9 cellular contexts compared by ENCODE assay signal in genomic region chr19:7874857-7875393, GRCh38. TPM values are rescaled to one million over a fixed set of nuclear protein-coding genes. Genes with fewer than 3 reads are reported as not detected.
A peak's percentile ranks its signal among the peaks of the same experiment; 100 is the strongest.
DNase-seq lines count a peak whose midpoint lies in the region; ATAC-seq, FAIRE-seq and TF ChIP-seq lines count a peak whose summit lies in the region.
"Had no signal": no experiment of that assay in that cellular context is flagged by ENCODE, and none has a peak within 500 bp of the region (broad histone marks: within the 10 kb centered on the region; RNA-seq: fewer than 3 reads in every experiment).

No MANE protein-coding gene starts in this region.

- H3K9me3 ChIP-seq in HepG2 (ENCODE audit: low read length): no peaks in the 10 kb centered on the region
- H3K9me3 ChIP-seq in right lobe of liver: no peaks in the 10 kb centered on the region
- no peaks in the 10 kb centered on the region for H3K9me3 ChIP-seq in upper lobe of right lung
- H3K9me3 ChIP-seq in gastroesophageal sphincter: no peaks in the 10 kb centered on the region

- H3K9ac ChIP-seq in HepG2 (ENCODE audit: insufficient read depth, low read depth, low read length): no peak overlapping the region

- ATAC-seq in HepG2: no peak
- ATAC-seq in right lobe of liver: no peak
- ATAC-seq in WTC11: no peak
- no peak for ATAC-seq in upper lobe of right lung
- no peak for ATAC-seq in foreskin keratinocyte
- ATAC-seq in gastroesophageal sphincter: no peak

- no peak for FAIRE-seq in HepG2 (lab: Jason Lieb, UNC)
- FAIRE-seq: islet of Langerhans had no signal

- H3K27me3 Mint-ChIP-seq in WTC11 (ENCODE audit: low read depth): peaks cover 36% of the 10 kb centered on the region
- H3K27me3 Mint-ChIP-seq in immature natural killer cell (ENCODE audit: low read depth in 3 of 3): peaks cover 6 to 25% (median 10%) of the 10 kb centered on the region in 3 donors

- TF ChIP-seq RAD21 in HepG2 (CRISPR knock-in tag; IDR thresholded peaks at IDR 0.05): no peak

- CTCF ChIA-PET in HepG2 (lab: Yijun Ruan, JAX; ENCODE audit: low intra/inter-chr PET ratio, low total read pairs): no interaction called here
- CTCF ChIA-PET in WTC11 (lab: Charles Lee): interaction anchor here (0.6 to 3.4 kb wide), 12 partner anchors 9 to 307 kb away, joined by 3 to 19 read pairs (median 4); partner anchors contain the start of genes LRRC8E and MAP2K7

- peak overlapping the region; percentile 56 to 73 (median 59) for H3K4me3 ChIP-seq in HepG2 (replicated peaks in 1 of 3; ENCODE audit: insufficient read depth in 1 of 3, low read depth in 2 of 3, low read length in 3 of 3)
- H3K4me3 ChIP-seq in right lobe of liver: no peak overlapping the region
- H3K4me3 ChIP-seq in upper lobe of right lung: peak overlapping the region; percentile 42
- no peak overlapping the region for H3K4me3 ChIP-seq in gastroesophageal sphincter

- no peak overlapping the region for H3K27ac ChIP-seq in HepG2 (ENCODE audit: extremely low read length, insufficient read depth, low read length)
- H3K27ac ChIP-seq in right lobe of liver: no peak overlapping the region
- H3K27ac ChIP-seq in upper lobe of right lung: no peak overlapping the region
- no peak overlapping the region for H3K27ac ChIP-seq in foreskin keratinocyte
- H3K27ac ChIP-seq in gastroesophageal sphincter: no peak overlapping the region

- no peaks in the 10 kb centered on the region; the same call in 1 of the 2 replicates for H4K20me1 ChIP-seq in HepG2 (ENCODE audit: insufficient read depth, low read length)

- no peak for DNase-seq in HepG2 (ENCODE audit: low spot score)
- no peak for DNase-seq in right lobe of liver
- peak; percentile 35 for DNase-seq in WTC11 (ENCODE audit: low spot score)
- DNase-seq in immature natural killer cell: no peak
- no peak for DNase-seq in upper lobe of right lung
- no peak for DNase-seq in foreskin keratinocyte
- no peak for DNase-seq in AG08396 (ENCODE audit: low spot score)

- H3K79me2 ChIP-seq in HepG2 (ENCODE audit: insufficient read depth, low read length): no peaks in the 10 kb centered on the region

- in situ Hi-C loops in HepG2 (cut with HindIII; ENCODE audit: extremely low pct_ligation_motif_present, low pct_unique_long_range_greater_than_20kb): no loop called here

- no peaks in the 10 kb centered on the region for H3K9me3 Mint-ChIP-seq in WTC11
- H3K9me3 Mint-ChIP-seq in immature natural killer cell: no peaks in the 10 kb centered on the region

- H3K4me1 ChIP-seq in HepG2 (ENCODE audit: insufficient read depth, low read length): peaks cover 56% of the 10 kb centered on the region
- H3K4me1 ChIP-seq in right lobe of liver: no peaks in the 10 kb centered on the region
- H3K4me1 ChIP-seq in upper lobe of right lung: peaks cover 4% of the 10 kb centered on the region
- H3K4me1 ChIP-seq in foreskin keratinocyte: no peaks in the 10 kb centered on the region
- H3K4me1 ChIP-seq in gastroesophageal sphincter: peaks cover 0 to 46% (median 17%) of the 10 kb centered on the region in 3 donors

- H3K27me3 ChIP-seq in HepG2 (ENCODE audit: control insufficient read depth in 1 of 2, insufficient read depth in 2 of 2, low read length in 2 of 2) (peaks cover 0 to 4% of the 10 kb centered on the region in 2 experiments; a peak in 1 of 5 replicates), right lobe of liver (peaks cover 0 to 4% of the 10 kb centered on the region in 2 donors), upper lobe of right lung (peaks cover 30% of the 10 kb centered on the region), foreskin keratinocyte (peaks cover 34% of the 10 kb centered on the region), gastroesophageal sphincter (peaks cover 67% of the 10 kb centered on the region)

- BruUV-seq in HepG2 (replicated peaks; lab: Mats Ljungman, UMichigan): no TSS peak

- TF ChIP-seq EP300 in HepG2 (IDR thresholded peaks at IDR 0.05; ENCODE audit: low read depth in 2 of 2, low read length in 2 of 2) (no peak), HepG2 (CRISPR knock-in tag; IDR thresholded peaks at IDR 0.05; ENCODE audit: borderline replicate concordance) (no peak), gastroesophageal sphincter (IDR thresholded peaks at IDR 0.05) (no peak)

- no peaks in the 10 kb centered on the region for H3K36me3 ChIP-seq in HepG2 (replicated peaks in 1 of 2; ENCODE audit: control insufficient read depth in 1 of 2, insufficient read depth in 2 of 2, low read length in 2 of 2)
- no peaks in the 10 kb centered on the region for H3K36me3 ChIP-seq in right lobe of liver
- no peaks in the 10 kb centered on the region for H3K36me3 ChIP-seq in upper lobe of right lung
- no peaks in the 10 kb centered on the region for H3K36me3 ChIP-seq in gastroesophageal sphincter

- POLR2A ChIA-PET in HepG2 (lab: Yijun Ruan, JAX): interaction anchor here (0.9 to 2.8 kb wide), 6 partner anchors 13 to 69 kb away, joined by 3 to 16 read pairs (median 5); partner anchors contain the start of genes LRRC8E, MAP2K7, SNAPC2 and TIMM44
- POLR2A ChIA-PET in WTC11 (lab: Charles Lee): interaction anchor here (0.9 to 1.0 kb wide), 3 partner anchors 12 to 47 kb away, joined by 3 read pairs; partner anchors contain the start of gene SNAPC2

- no peak overlapping the region for H3K27ac Mint-ChIP-seq in WTC11
- H3K27ac Mint-ChIP-seq in immature natural killer cell: no peak overlapping the region

- H3K4me1 Mint-ChIP-seq in WTC11: peaks cover 19% of the 10 kb centered on the region
- H3K4me1 Mint-ChIP-seq in immature natural killer cell: peaks cover 14 to 36% of the 10 kb centered on the region in 2 donors

- WGBS in HepG2 (ENCODE audit: low lambda C conversion rate): 36% methylated on average over 18 of the region's 21 CpGs
- 41% methylated on average over 16 of the region's 21 CpGs for WGBS in right lobe of liver (ENCODE audit: insufficient coverage, low coverage, low lambda C conversion rate, missing lambda C conversion rate)
- 20 to 33% methylated on average over 2 to 10 of the region's 21 CpGs for WGBS in gastroesophageal sphincter (ENCODE audit: low coverage in 1 of 2), 2 donors

- intact Hi-C loops in HepG2 (cut with micrococcal nuclease; ENCODE audit: unreplicated experiment): loop anchor here (10.0 kb wide), 1 partner anchor 1140 kb away; the partner anchor contains the start of genes GPR108 and TRIP10
- intact Hi-C loops in right lobe of liver (cut with DNase I): no loop called here
- intact Hi-C loops in upper lobe of right lung (cut with DNase I): no loop called here

- H3K4me3 Mint-ChIP-seq in WTC11 (peak overlapping the region; percentile 73), immature natural killer cell (peak overlapping the region; percentile 27 to 57 (median 42))

- H2AFZ ChIP-seq in HepG2 (ENCODE audit: low read length): no peak overlapping the region

- no peaks in the 10 kb centered on the region for H3K36me3 Mint-ChIP-seq in WTC11
- H3K36me3 Mint-ChIP-seq in immature natural killer cell: no peaks in the 10 kb centered on the region

- peak overlapping the region; percentile 97 for H3K4me2 ChIP-seq in HepG2 (ENCODE audit: low read depth, low read length)

- TF ChIP-seq POLR2A in HepG2 (IDR thresholded peaks at IDR 0.05; ENCODE audit: insufficient read depth in 1 of 2, low read depth in 2 of 2, low read length in 2 of 2) (no peak), right lobe of liver (IDR thresholded peaks at IDR 0.05) (no peak), gastroesophageal sphincter (IDR thresholded peaks at IDR 0.05) (no peak)

- TF ChIP-seq CTCF in HepG2 (CRISPR knock-in tag; IDR thresholded peaks at IDR 0.05): no peak
- no peak for TF ChIP-seq CTCF in right lobe of liver (IDR thresholded peaks at IDR 0.05)
- TF ChIP-seq CTCF in WTC11 (IDR thresholded peaks at IDR 0.05): no peak
- no peak for TF ChIP-seq CTCF in upper lobe of right lung (IDR thresholded peaks at IDR 0.05)
- no peak for TF ChIP-seq CTCF in foreskin keratinocyte (conservative IDR thresholded peaks at IDR 0.05)
- TF ChIP-seq CTCF in gastroesophageal sphincter (IDR thresholded peaks at IDR 0.05): no peak

RNA-seq across cellular contexts. Expression of gene PRR36, which starts 0.7 kb away (rescaled TPM):
- total RNA-seq in HepG2 (2016; rRNA removed; fragmentation: Illumina TruSeq; extraction: Trizol) (0.07 TPM in 2 replicates), right lobe of liver (under 1 TPM in 4 of 6 experiments, not detected in 2; 0.07 to 0.37 (median 0.12) TPM), WTC11 (2021) (21.9 to 34.3 TPM (median 31.0 TPM) in 3 replicates), upper lobe of right lung (2.6 TPM), foreskin keratinocyte (0.03 TPM in 1 of 2 replicates, not detected in the other), gastroesophageal sphincter (not detected)
- total RNA-seq in HepG2 (2016; cell fraction: cytosol; rRNA removed; fragmentation: Illumina TruSeq; extraction: Trizol; ENCODE audit: low read depth): 0.30 TPM in 1 of 2 replicates, not detected in the other
- 0.09 and 0.30 TPM in 2 replicates for total RNA-seq in HepG2 (2016; cell fraction: insoluble cytoplasmic fraction; rRNA removed; fragmentation: Illumina TruSeq; extraction: Trizol)
- 0.15 and 0.17 TPM in 2 replicates for total RNA-seq in HepG2 (2016; cell fraction: membrane; rRNA removed; fragmentation: Illumina TruSeq; extraction: Trizol)
- 0.09 and 0.22 TPM in 2 replicates for total RNA-seq in HepG2 (2016; cell fraction: nucleus; rRNA removed; fragmentation: Illumina TruSeq; extraction: Trizol)
- polyA plus RNA-seq in HepG2 (2011; rRNA removed) (0.17 TPM in 2 replicates), immature natural killer cell (not detected), foreskin keratinocyte (0.02 and 0.03 TPM in 2 replicates)
- 0.05 and 0.13 TPM in 2 replicates for polyA plus RNA-seq in HepG2 (2011; cell fraction: cytosol; rRNA removed)
- 0.73 and 1.3 TPM in 2 replicates for polyA plus RNA-seq in HepG2 (2011; cell fraction: nucleus; rRNA removed)
- polyA plus RNA-seq in HepG2 (2012): 1.5 and 1.8 TPM in 2 replicates
- polyA plus RNA-seq in HepG2 (2016; cell fraction: cytosol; fragmentation: Illumina TruSeq; extraction: Trizol; ENCODE audit: low read depth): 0.23 and 0.25 TPM in 2 replicates
- 0.54 and 0.83 TPM in 2 replicates for polyA plus RNA-seq in HepG2 (2016; cell fraction: insoluble cytoplasmic fraction; fragmentation: Illumina TruSeq; extraction: Trizol; ENCODE audit: low read depth)
- polyA plus RNA-seq in HepG2 (2016; cell fraction: membrane; fragmentation: Illumina TruSeq; extraction: Trizol; ENCODE audit: low read depth): 0.34 and 0.41 TPM in 2 replicates
- 1.3 and 1.5 TPM in 2 replicates for polyA plus RNA-seq in HepG2 (2016; cell fraction: nucleus; fragmentation: Illumina TruSeq; extraction: Trizol; ENCODE audit: insufficient read depth, low read depth)
- polyA minus RNA-seq in HepG2 (2011; rRNA and poly(A)+ RNA removed; ENCODE audit: low replicate concordance): 0.34 TPM in 1 of 2 replicates, not detected in the other
- polyA minus RNA-seq in HepG2 (2011; cell fraction: cytosol; rRNA and poly(A)+ RNA removed): 0.97 and 1.1 TPM in 2 replicates
- 0.25 and 0.26 TPM in 2 replicates for polyA minus RNA-seq in HepG2 (2011; cell fraction: nucleus; rRNA and poly(A)+ RNA removed)

RNA-seq across cellular contexts. Expression of gene LRRC8E, which starts 13.4 kb away (rescaled TPM):
- total RNA-seq in HepG2 (2016; rRNA removed; fragmentation: Illumina TruSeq; extraction: Trizol): 4.0 and 8.0 TPM in 2 replicates
- 0.97 and 1.0 TPM in 2 replicates for total RNA-seq in HepG2 (2016; cell fraction: cytosol; rRNA removed; fragmentation: Illumina TruSeq; extraction: Trizol; ENCODE audit: low read depth)
- 4.0 and 9.1 TPM in 2 replicates for total RNA-seq in HepG2 (2016; cell fraction: insoluble cytoplasmic fraction; rRNA removed; fragmentation: Illumina TruSeq; extraction: Trizol)
- 2.2 and 3.4 TPM in 2 replicates for total RNA-seq in HepG2 (2016; cell fraction: membrane; rRNA removed; fragmentation: Illumina TruSeq; extraction: Trizol)
- 7.5 and 8.2 TPM in 2 replicates for total RNA-seq in HepG2 (2016; cell fraction: nucleus; rRNA removed; fragmentation: Illumina TruSeq; extraction: Trizol)
- 10.3 and 14.6 TPM in 2 replicates for polyA plus RNA-seq in HepG2 (2011; rRNA removed)
- 6.6 and 7.8 TPM in 2 replicates for polyA plus RNA-seq in HepG2 (2011; cell fraction: cytosol; rRNA removed)
- polyA plus RNA-seq in HepG2 (2011; cell fraction: nucleus; rRNA removed): 7.6 and 8.4 TPM in 2 replicates
- polyA plus RNA-seq in HepG2 (2012): 10.1 and 12.0 TPM in 2 replicates
- 0.41 and 0.42 TPM in 2 replicates for polyA plus RNA-seq in HepG2 (2016; cell fraction: cytosol; fragmentation: Illumina TruSeq; extraction: Trizol; ENCODE audit: low read depth)
- polyA plus RNA-seq in HepG2 (2016; cell fraction: insoluble cytoplasmic fraction; fragmentation: Illumina TruSeq; extraction: Trizol; ENCODE audit: low read depth): 2.8 and 3.6 TPM in 2 replicates
- 0.65 and 1.00 TPM in 2 replicates for polyA plus RNA-seq in HepG2 (2016; cell fraction: membrane; fragmentation: Illumina TruSeq; extraction: Trizol; ENCODE audit: low read depth)
- polyA plus RNA-seq in HepG2 (2016; cell fraction: nucleus; fragmentation: Illumina TruSeq; extraction: Trizol; ENCODE audit: insufficient read depth, low read depth): 8.0 and 10.3 TPM in 2 replicates
- 13.5 and 26.2 TPM in 2 replicates for polyA minus RNA-seq in HepG2 (2011; rRNA and poly(A)+ RNA removed; ENCODE audit: low replicate concordance)
- 10.5 and 13.4 TPM in 2 replicates for polyA minus RNA-seq in HepG2 (2011; cell fraction: cytosol; rRNA and poly(A)+ RNA removed)
- 5.5 and 7.0 TPM in 2 replicates for polyA minus RNA-seq in HepG2 (2011; cell fraction: nucleus; rRNA and poly(A)+ RNA removed)
- 1 to 10 TPM; 1.5 to 9.6 (median 3.5) TPM for total RNA-seq in right lobe of liver
- 3.0 to 3.6 TPM (median 3.1 TPM) in 3 replicates for total RNA-seq in WTC11 (2021)
- polyA plus RNA-seq in immature natural killer cell: not detected
- 11.0 TPM for total RNA-seq in upper lobe of right lung
- total RNA-seq in foreskin keratinocyte: 8.2 and 10.6 TPM in 2 replicates
- 4.6 and 5.7 TPM in 2 replicates for polyA plus RNA-seq in foreskin keratinocyte
- under 1 TPM; 0.13 to 0.32 (median 0.29) TPM for total RNA-seq in gastroesophageal sphincter

RNA-seq across cellular contexts. Expression of gene MAP2K7, which starts 28.8 kb away (rescaled TPM):
- total RNA-seq in HepG2 (2016; rRNA removed; fragmentation: Illumina TruSeq; extraction: Trizol) (8.7 and 10.8 TPM in 2 replicates), right lobe of liver (10 to 100 TPM in 5 of 6 experiments, 1 to 10 TPM in 1; 9.7 to 22.1 (median 15.6) TPM), WTC11 (2021) (39.4 to 46.9 TPM (median 46.3 TPM) in 3 replicates), upper lobe of right lung (36.4 TPM), foreskin keratinocyte (12.7 and 13.5 TPM in 2 replicates), gastroesophageal sphincter (10 to 100 TPM; 13.9 to 23.4 (median 17.9) TPM)
- 3.9 and 4.1 TPM in 2 replicates for total RNA-seq in HepG2 (2016; cell fraction: cytosol; rRNA removed; fragmentation: Illumina TruSeq; extraction: Trizol; ENCODE audit: low read depth)
- total RNA-seq in HepG2 (2016; cell fraction: insoluble cytoplasmic fraction; rRNA removed; fragmentation: Illumina TruSeq; extraction: Trizol): 7.6 and 11.7 TPM in 2 replicates
- total RNA-seq in HepG2 (2016; cell fraction: membrane; rRNA removed; fragmentation: Illumina TruSeq; extraction: Trizol): 11.5 and 13.1 TPM in 2 replicates
- total RNA-seq in HepG2 (2016; cell fraction: nucleus; rRNA removed; fragmentation: Illumina TruSeq; extraction: Trizol): 8.3 and 8.5 TPM in 2 replicates
- polyA plus RNA-seq in HepG2 (2011; rRNA removed) (9.0 and 14.8 TPM in 2 replicates), immature natural killer cell (1 to 10 TPM; 2.0 to 4.4 (median 2.7) TPM), foreskin keratinocyte (15.6 and 18.3 TPM in 2 replicates)
- 8.8 and 11.2 TPM in 2 replicates for polyA plus RNA-seq in HepG2 (2011; cell fraction: cytosol; rRNA removed)
- polyA plus RNA-seq in HepG2 (2011; cell fraction: nucleus; rRNA removed): 42.0 and 50.6 TPM in 2 replicates
- 17.3 and 19.9 TPM in 2 replicates for polyA plus RNA-seq in HepG2 (2012)
- 3.9 and 4.4 TPM in 2 replicates for polyA plus RNA-seq in HepG2 (2016; cell fraction: cytosol; fragmentation: Illumina TruSeq; extraction: Trizol; ENCODE audit: low read depth)
- polyA plus RNA-seq in HepG2 (2016; cell fraction: insoluble cytoplasmic fraction; fragmentation: Illumina TruSeq; extraction: Trizol; ENCODE audit: low read depth): 10.5 and 15.1 TPM in 2 replicates
- polyA plus RNA-seq in HepG2 (2016; cell fraction: membrane; fragmentation: Illumina TruSeq; extraction: Trizol; ENCODE audit: low read depth): 8.5 and 10.6 TPM in 2 replicates
- 25.7 and 31.5 TPM in 2 replicates for polyA plus RNA-seq in HepG2 (2016; cell fraction: nucleus; fragmentation: Illumina TruSeq; extraction: Trizol; ENCODE audit: insufficient read depth, low read depth)
- 17.6 and 23.5 TPM in 2 replicates for polyA minus RNA-seq in HepG2 (2011; rRNA and poly(A)+ RNA removed; ENCODE audit: low replicate concordance)
- polyA minus RNA-seq in HepG2 (2011; cell fraction: cytosol; rRNA and poly(A)+ RNA removed): 10.0 and 13.0 TPM in 2 replicates
- 11.2 and 11.7 TPM in 2 replicates for polyA minus RNA-seq in HepG2 (2011; cell fraction: nucleus; rRNA and poly(A)+ RNA removed)

RNA-seq across cellular contexts. Expression of gene TGFBR3L, which starts 39.7 kb away (rescaled TPM):
- total RNA-seq in HepG2 (2016; rRNA removed; fragmentation: Illumina TruSeq; extraction: Trizol): 0.83 and 1.0 TPM in 2 replicates
- 3.2 and 3.7 TPM in 2 replicates for total RNA-seq in HepG2 (2016; cell fraction: cytosol; rRNA removed; fragmentation: Illumina TruSeq; extraction: Trizol; ENCODE audit: low read depth)
- 0.56 and 1.1 TPM in 2 replicates for total RNA-seq in HepG2 (2016; cell fraction: insoluble cytoplasmic fraction; rRNA removed; fragmentation: Illumina TruSeq; extraction: Trizol)
- total RNA-seq in HepG2 (2016; cell fraction: membrane; rRNA removed; fragmentation: Illumina TruSeq; extraction: Trizol): 1.6 and 2.1 TPM in 2 replicates
- total RNA-seq in HepG2 (2016; cell fraction: nucleus; rRNA removed; fragmentation: Illumina TruSeq; extraction: Trizol): 0.81 TPM in 1 of 2 replicates, not detected in the other
- 0.14 and 0.20 TPM in 2 replicates for polyA plus RNA-seq in HepG2 (2011; rRNA removed)
- polyA plus RNA-seq in HepG2 (2011; cell fraction: cytosol; rRNA removed): 0.25 and 0.55 TPM in 2 replicates
- polyA plus RNA-seq in HepG2 (2011; cell fraction: nucleus; rRNA removed): 1.0 and 1.6 TPM in 2 replicates
- polyA plus RNA-seq in HepG2 (2012): 0.25 and 0.69 TPM in 2 replicates
- polyA plus RNA-seq in HepG2 (2016; cell fraction: cytosol; fragmentation: Illumina TruSeq; extraction: Trizol; ENCODE audit: low read depth): 7.2 and 8.1 TPM in 2 replicates
- 0.49 and 1.4 TPM in 2 replicates for polyA plus RNA-seq in HepG2 (2016; cell fraction: insoluble cytoplasmic fraction; fragmentation: Illumina TruSeq; extraction: Trizol; ENCODE audit: low read depth)
- polyA plus RNA-seq in HepG2 (2016; cell fraction: membrane; fragmentation: Illumina TruSeq; extraction: Trizol; ENCODE audit: low read depth): 4.1 and 4.2 TPM in 2 replicates
- 0.90 and 1.3 TPM in 2 replicates for polyA plus RNA-seq in HepG2 (2016; cell fraction: nucleus; fragmentation: Illumina TruSeq; extraction: Trizol; ENCODE audit: insufficient read depth, low read depth)
- polyA minus RNA-seq in HepG2 (2011; rRNA and poly(A)+ RNA removed; ENCODE audit: low replicate concordance): 0.30 and 1.5 TPM in 2 replicates
- not detected in 2 replicates for polyA minus RNA-seq in HepG2 (2011; cell fraction: cytosol; rRNA and poly(A)+ RNA removed)
- not detected in 2 replicates for polyA minus RNA-seq in HepG2 (2011; cell fraction: nucleus; rRNA and poly(A)+ RNA removed)
- total RNA-seq in right lobe of liver: 1 to 10 TPM in 3 of 6 experiments, under 1 TPM in 3; 0.42 to 2.9 (median 1.3) TPM
- 4.1 to 7.4 TPM (median 6.5 TPM) in 3 replicates for total RNA-seq in WTC11 (2021)
- under 1 TPM in 1 of 3 donors, not detected in 2; 0.86 TPM for polyA plus RNA-seq in immature natural killer cell
- 1.2 TPM for total RNA-seq in upper lobe of right lung
- total RNA-seq in foreskin keratinocyte: 2.1 and 2.5 TPM in 2 replicates
- 3.6 and 5.0 TPM in 2 replicates for polyA plus RNA-seq in foreskin keratinocyte
- total RNA-seq in gastroesophageal sphincter: 1 to 10 TPM; 2.8 to 8.5 (median 5.4) TPM

RNA-seq across cellular contexts. Expression of gene EVI5L, which starts 44.9 kb away (rescaled TPM):
- 1.3 and 1.7 TPM in 2 replicates for total RNA-seq in HepG2 (2016; rRNA removed; fragmentation: Illumina TruSeq; extraction: Trizol)
- total RNA-seq in HepG2 (2016; cell fraction: cytosol; rRNA removed; fragmentation: Illumina TruSeq; extraction: Trizol; ENCODE audit: low read depth): 0.61 and 0.62 TPM in 2 replicates
- total RNA-seq in HepG2 (2016; cell fraction: insoluble cytoplasmic fraction; rRNA removed; fragmentation: Illumina TruSeq; extraction: Trizol): 1.1 and 1.6 TPM in 2 replicates
- 1.6 and 1.7 TPM in 2 replicates for total RNA-seq in HepG2 (2016; cell fraction: membrane; rRNA removed; fragmentation: Illumina TruSeq; extraction: Trizol)
- total RNA-seq in HepG2 (2016; cell fraction: nucleus; rRNA removed; fragmentation: Illumina TruSeq; extraction: Trizol): 1.2 and 1.7 TPM in 2 replicates
- 2.4 and 3.1 TPM in 2 replicates for polyA plus RNA-seq in HepG2 (2011; rRNA removed)
- 2.1 and 2.9 TPM in 2 replicates for polyA plus RNA-seq in HepG2 (2011; cell fraction: cytosol; rRNA removed)
- polyA plus RNA-seq in HepG2 (2011; cell fraction: nucleus; rRNA removed): 8.0 and 8.2 TPM in 2 replicates
- 3.2 TPM in 2 replicates for polyA plus RNA-seq in HepG2 (2012)
- 0.58 and 0.84 TPM in 2 replicates for polyA plus RNA-seq in HepG2 (2016; cell fraction: cytosol; fragmentation: Illumina TruSeq; extraction: Trizol; ENCODE audit: low read depth)
- polyA plus RNA-seq in HepG2 (2016; cell fraction: insoluble cytoplasmic fraction; fragmentation: Illumina TruSeq; extraction: Trizol; ENCODE audit: low read depth): 1.7 and 2.0 TPM in 2 replicates
- 1.4 and 1.6 TPM in 2 replicates for polyA plus RNA-seq in HepG2 (2016; cell fraction: membrane; fragmentation: Illumina TruSeq; extraction: Trizol; ENCODE audit: low read depth)
- 3.6 and 4.8 TPM in 2 replicates for polyA plus RNA-seq in HepG2 (2016; cell fraction: nucleus; fragmentation: Illumina TruSeq; extraction: Trizol; ENCODE audit: insufficient read depth, low read depth)
- 6.3 and 14.8 TPM in 2 replicates for polyA minus RNA-seq in HepG2 (2011; rRNA and poly(A)+ RNA removed; ENCODE audit: low replicate concordance)
- 1.1 and 1.3 TPM in 2 replicates for polyA minus RNA-seq in HepG2 (2011; cell fraction: cytosol; rRNA and poly(A)+ RNA removed)
- 1.9 and 2.9 TPM in 2 replicates for polyA minus RNA-seq in HepG2 (2011; cell fraction: nucleus; rRNA and poly(A)+ RNA removed)
- 1 to 10 TPM; 3.7 to 6.3 (median 4.9) TPM for total RNA-seq in right lobe of liver
- total RNA-seq in WTC11 (2021): 10.5 to 13.7 TPM (median 13.6 TPM) in 3 replicates
- polyA plus RNA-seq in immature natural killer cell: 1 to 10 TPM; 1.6 to 5.1 (median 2.7) TPM
- total RNA-seq in upper lobe of right lung: 15.5 TPM
- 11.4 and 13.7 TPM in 2 replicates for total RNA-seq in foreskin keratinocyte
- 9.8 and 11.5 TPM in 2 replicates for polyA plus RNA-seq in foreskin keratinocyte
- 10 to 100 TPM; 17.3 to 46.3 (median 22.2) TPM for total RNA-seq in gastroesophageal sphincter

Comparison
In these comparisons a context has a peak if more than half of its experiments do, and no peak if none do; other contexts are left out.
1. H3K4me3 ChIP-seq: peak in HepG2 (3 of 3) and upper lobe of right lung (single experiment); none in right lobe of liver (0 of 3) and gastroesophageal sphincter (0 of 2).
2. Of the 50 proteins assayed by ChIP-seq in both HepG2 and WTC11: peak only in HepG2: STAT6; only in WTC11: none; in both: none; in neither: 49.